27 cellular contexts compared by ENCODE assay signal in the genomic region with DNA sequence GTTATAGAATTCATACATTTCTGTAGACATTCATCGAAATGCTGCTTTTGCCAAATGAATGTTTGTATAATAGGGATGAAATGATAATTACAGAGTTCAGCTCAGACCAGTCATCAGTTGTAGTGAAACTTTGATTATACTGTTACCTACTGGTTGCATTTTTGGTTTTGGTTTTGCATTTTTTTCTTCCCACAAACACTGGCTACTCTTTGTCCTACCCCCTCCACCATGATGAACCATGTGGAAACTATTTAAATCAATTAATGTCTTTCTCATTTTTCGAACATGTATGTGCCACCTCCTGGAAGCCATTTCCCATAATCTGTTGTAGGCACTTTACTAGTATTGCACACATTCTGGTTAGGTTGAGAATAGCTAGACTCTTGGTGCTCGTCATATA.
"Had no signal": no experiment of that assay in that cellular context is flagged by ENCODE, and none has a peak within 500 bp of the region (broad histone marks: within the 10 kb centered on the region; RNA-seq: fewer than 3 reads in every experiment).

No MANE protein-coding gene starts in this region.

- H3K4me3 ChIP-seq: ascending aorta, coronary artery, dorsolateral prefrontal cortex, gastrocnemius medialis, left ventricle myocardium inferior, lung, mucosa of descending colon, right lobe of liver, skin epidermis, stomach, tibial artery, upper lobe of right lung had no signal

- H3K36me3 ChIP-seq: ascending aorta, gastrocnemius medialis, left ventricle myocardium inferior, right lobe of liver, tibial artery, upper lobe of right lung had no signal

- DNase-seq: activated CD4-positive, alpha-beta memory T cell treated with anti-CD3 and anti-CD28 coated beads for 36 hours; activated CD4-positive, alpha-beta T cell treated with anti-CD3 and anti-CD28 coated beads, Interleukin-2, amount 10 ng/mL, durations not matched to agents 24 days and 14 days; activated CD4-positive, CD25-positive, alpha-beta regulatory T cell treated with anti-CD3 and anti-CD28 coated beads, Interleukin-2, amount 50 U/mL, for 72 hours; activated CD8-positive, alpha-beta memory T cell treated with anti-CD3 and anti-CD28 coated beads, Interleukin-2, amount 50 U/mL, for 4 hours; activated gamma-delta T cell; activated naive CD4-positive, alpha-beta T cell treated with anti-CD3 and anti-CD28 coated beads, Interleukin-2, amount 10 ng/mL, durations not matched to agents 7 days and 5 days; activated naive CD8-positive, alpha-beta T cell treated with anti-CD3 and anti-CD28 coated beads, Interleukin-2, amount 10 ng/mL, durations not matched to agents 7 days and 5 days; activated T-cell treated with anti-CD3 and anti-CD28 coated beads, Interleukin-2, amount 50 U/mL, for 1 hour; dorsolateral prefrontal cortex; effector memory CD4-positive, alpha-beta T cell; gastrocnemius medialis; glutamatergic neuron; left ventricle myocardium inferior; mucosa of descending colon; right lobe of liver; stimulated activated CD4-positive, alpha-beta T cell treated with anti-CD3 and anti-CD28 coated beads, Interleukin-4, amount 100 ng/mL, for 4 hours; stimulated activated CD8-positive, alpha-beta memory T cell treated with anti-CD3 and anti-CD28 coated beads, Interleukin-4, amount 100 ng/mL, for 48 hours; stomach; T-helper 2 cell; tibial artery; upper lobe of right lung had no signal

- H3K27me3 ChIP-seq: ascending aorta, gastrocnemius medialis, right lobe of liver, stomach, tibial artery, upper lobe of right lung had no signal

- H3K9me3 ChIP-seq: ascending aorta, gastrocnemius medialis, left ventricle myocardium inferior, mucosa of descending colon, right lobe of liver, stomach, tibial artery, upper lobe of right lung had no signal

- ATAC-seq: gastrocnemius medialis; mucosa of descending colon; natural killer cell treated with Interleukin-12 subunit alpha and Interleukin-12 subunit beta and Interleukin-15 and Interleukin-18, amount 100 ng/mL, for 72 hours; right lobe of liver; stimulated activated memory B cell treated with anti-CD40 and anti-IgM and Interleukin-4, amounts not matched to agents 10 μg/mL and 1 μg/mL and 100 μg/mL, for 72 hours; upper lobe of right lung had no signal

- H3K4me1 ChIP-seq: ascending aorta, gastrocnemius medialis, left ventricle myocardium inferior, stomach, upper lobe of right lung had no signal

- H3K27ac ChIP-seq: ascending aorta, coronary artery, dorsolateral prefrontal cortex, gastrocnemius medialis, left ventricle myocardium inferior, right lobe of liver, skin epidermis, stomach, tibial artery, upper lobe of right lung had no signal
